Comparison of ENCODE assay signal across 8 cellular contexts in the genomic region with DNA sequence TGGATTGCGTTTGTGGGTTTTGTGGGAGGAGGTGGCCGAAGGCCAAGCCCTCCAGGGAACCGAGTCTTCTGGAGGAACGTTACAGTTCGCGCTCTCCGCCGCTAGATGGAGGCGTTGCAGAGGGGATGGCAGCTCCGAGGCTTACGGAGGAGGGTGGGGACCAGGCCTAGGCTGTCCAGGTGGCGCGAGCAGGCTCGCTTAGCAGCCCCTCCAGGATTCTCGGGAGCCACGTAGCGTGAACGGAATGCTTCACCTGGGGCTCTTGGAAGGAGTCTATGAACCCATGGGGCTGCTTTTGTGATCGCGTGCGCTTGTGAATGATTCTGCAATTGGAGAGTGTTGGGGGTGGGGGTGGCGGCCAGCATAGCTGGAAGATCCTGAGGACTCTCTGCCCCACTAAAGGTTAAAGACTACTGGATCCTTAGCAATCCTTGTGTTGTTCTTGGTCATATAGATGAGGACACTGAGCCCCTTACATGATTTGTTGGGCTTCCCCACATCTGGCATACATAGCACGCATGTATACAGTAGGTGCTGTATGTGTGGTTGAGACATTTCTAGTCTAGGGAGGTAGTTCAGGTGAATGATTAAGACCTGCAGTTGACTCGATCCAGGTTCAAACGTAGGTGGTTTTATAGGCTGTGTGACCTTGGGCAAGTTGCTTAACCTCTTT. TPM values are rescaled to one million over a fixed set of nuclear protein-coding genes. Genes with fewer than 3 reads are reported as not detected.
DNase-seq lines count a peak whose midpoint lies in the region; ATAC-seq and TF ChIP-seq lines count a peak whose summit lies in the region.

No MANE protein-coding gene starts in this region.

- H3K4me1 ChIP-seq in ascending aorta (no peaks in the 10 kb centered on the region), hepatocyte (ENCODE audit: insufficient read depth) (peaks cover 4% of the 10 kb centered on the region), gastrocnemius medialis (peaks cover 0 to 4% of the 10 kb centered on the region in 2 donors)

- TF ChIP-seq CTCF in ascending aorta (IDR thresholded peaks at IDR 0.05) (peak; percentile 35 to 73 (median 61)), hepatocyte (IDR thresholded peaks at IDR 0.05; ENCODE audit: poor library complexity) (peak; percentile 91), gastrocnemius medialis (IDR thresholded peaks at IDR 0.05 in 4 of 5, conservative IDR thresholded peaks at IDR 0.05 in 1 of 5) (peak; percentile 57 to 83 (median 73))

- no peak overlapping the region for H3K27ac ChIP-seq in ascending aorta
- H3K27ac ChIP-seq in hepatocyte = no peak overlapping the region
- no peak overlapping the region for H3K27ac ChIP-seq in gastrocnemius medialis

- peak overlapping the region; percentile 64 for H3K4me2 ChIP-seq in hepatocyte

- intact Hi-C loops in ascending aorta (cut with DNase I) (no loop called here), gastrocnemius medialis (cut with DNase I; ENCODE audit: low total_unique reads) (no loop called here)

- ATAC-seq in GM21786 (IDR thresholded peaks at IDR 0.05; ENCODE audit: unreplicated experiment) (peak; percentile 63), gastrocnemius medialis (peak; percentile 78 to 87)

- H4K20me1 ChIP-seq in hepatocyte (ENCODE audit: insufficient read depth, poor library complexity, severe bottlenecking) = no peaks in the 10 kb centered on the region

- 18% methylated on average over 25 of the region's 25 CpGs for WGBS in hepatocyte (ENCODE audit: low lambda C conversion rate, missing lambda C conversion rate)

- H3K27me3 ChIP-seq in ascending aorta (no peaks in the 10 kb centered on the region), hepatocyte (no peaks in the 10 kb centered on the region), gastrocnemius medialis (no peaks in the 10 kb centered on the region)

- no peaks in the 10 kb centered on the region for H3K79me2 ChIP-seq in hepatocyte

- H3K36me3 ChIP-seq in ascending aorta (no peaks in the 10 kb centered on the region), hepatocyte (replicated peaks; ENCODE audit: insufficient read depth, low read depth) (no peaks in the 10 kb centered on the region), gastrocnemius medialis (no peaks in the 10 kb centered on the region)

- no peak overlapping the region for H3K4me3 ChIP-seq in ascending aorta
- H3K4me3 ChIP-seq in hepatocyte = no peak overlapping the region
- H3K4me3 ChIP-seq in gastrocnemius medialis = no peak overlapping the region

- no peak for TF ChIP-seq POLR2A in gastrocnemius medialis (IDR thresholded peaks at IDR 0.05)

- DNase-seq in G401 (ENCODE audit: low spot score) (peak; percentile 82), LoVo (ENCODE audit: low spot score) (peak; percentile 74), SW480 (ENCODE audit: low spot score) (peak; percentile 72), ascending aorta (ENCODE audit: low spot score in 2 of 2) (peak in 1 of 2 donors; percentile 67), hepatocyte (ENCODE audit: low spot score) (peak; percentile 91), gastrocnemius medialis (peak; percentile 15 to 46)
- no peak for DNase-seq in effector CD8-positive, alpha-beta T cell (lab: John Stamatoyannopoulos, UW)

- H2AFZ ChIP-seq in hepatocyte = peak overlapping the region; percentile 23

- no peaks in the 10 kb centered on the region for H3K9me2 ChIP-seq in hepatocyte (replicated peaks; ENCODE audit: insufficient read depth)

- in situ Hi-C loops in G401 (cut with HindIII; ENCODE audit: low sequenced_read_pairs) (no loop called here), gastrocnemius medialis (cut with MboI; ENCODE audit: low sequenced_read_pairs in 4 of 4) (loop anchor here in 1 of 4 donors (25.0 kb wide), 1 partner anchor 1221 kb away; no protein-coding TSS in a partner anchor)

- no peaks in the 10 kb centered on the region for H3K9me3 ChIP-seq in ascending aorta
- H3K9me3 ChIP-seq in hepatocyte (ENCODE audit: low read depth) = no peaks in the 10 kb centered on the region
- H3K9me3 ChIP-seq in gastrocnemius medialis = no peaks in the 10 kb centered on the region

RNA-seq across cellular contexts. Expression of a gene that starts 25.7 kb away (rescaled TPM):
- total RNA-seq in G401 (2014; rRNA removed; shearing (Covaris generic)) = not detected in 2 replicates
- not detected for total RNA-seq in ascending aorta
- 0.60 and 4.5 TPM in 2 replicates for total RNA-seq in hepatocyte
- 3.7 and 4.3 TPM in 2 replicates for polyA plus RNA-seq in hepatocyte
- total RNA-seq in gastrocnemius medialis = under 1 TPM in 1 of 4 donors, not detected in 3; 0.83 TPM
